1 cellular context compared by ENCODE assay signal in the genomic region with DNA sequence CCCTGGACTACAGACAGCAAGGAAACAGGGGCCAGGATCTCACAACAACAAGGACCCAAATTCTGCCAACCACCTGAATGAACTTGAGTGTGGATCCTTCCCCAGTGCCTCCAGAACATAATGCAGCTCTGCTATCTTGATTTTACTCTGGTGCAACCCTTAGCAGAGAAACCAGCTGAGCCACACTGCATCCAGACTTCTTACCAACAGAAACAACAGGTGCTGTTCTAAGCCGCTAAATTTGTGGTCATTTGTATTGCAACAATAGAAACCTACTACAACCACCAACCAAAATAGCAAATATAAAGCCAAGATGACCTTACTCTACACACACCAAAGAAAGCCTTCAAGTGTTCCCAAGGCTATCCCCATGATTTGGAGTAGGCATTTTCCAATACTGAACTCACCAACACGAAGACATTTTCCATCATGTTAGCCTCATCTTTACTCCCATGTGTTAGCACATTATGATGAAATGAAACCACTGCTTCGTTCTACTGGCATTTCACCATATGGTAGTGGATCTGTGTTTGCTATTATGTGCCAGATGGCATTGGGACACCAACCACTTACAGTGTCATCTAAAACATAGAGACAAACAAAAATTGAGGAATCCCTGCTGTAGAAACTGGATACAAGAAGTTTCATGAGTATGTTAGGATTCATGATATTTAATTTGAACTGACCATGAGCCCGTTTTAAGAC.
TF ChIP-seq lines count a peak whose summit lies in the region.

No MANE protein-coding gene starts in this region.

TF ChIP-seq in GM23338, 12 proteins besides CTCF, POLR2A, EP300 and RAD21 (continued from another document):
- TF ChIP-seq, protein P1, sequence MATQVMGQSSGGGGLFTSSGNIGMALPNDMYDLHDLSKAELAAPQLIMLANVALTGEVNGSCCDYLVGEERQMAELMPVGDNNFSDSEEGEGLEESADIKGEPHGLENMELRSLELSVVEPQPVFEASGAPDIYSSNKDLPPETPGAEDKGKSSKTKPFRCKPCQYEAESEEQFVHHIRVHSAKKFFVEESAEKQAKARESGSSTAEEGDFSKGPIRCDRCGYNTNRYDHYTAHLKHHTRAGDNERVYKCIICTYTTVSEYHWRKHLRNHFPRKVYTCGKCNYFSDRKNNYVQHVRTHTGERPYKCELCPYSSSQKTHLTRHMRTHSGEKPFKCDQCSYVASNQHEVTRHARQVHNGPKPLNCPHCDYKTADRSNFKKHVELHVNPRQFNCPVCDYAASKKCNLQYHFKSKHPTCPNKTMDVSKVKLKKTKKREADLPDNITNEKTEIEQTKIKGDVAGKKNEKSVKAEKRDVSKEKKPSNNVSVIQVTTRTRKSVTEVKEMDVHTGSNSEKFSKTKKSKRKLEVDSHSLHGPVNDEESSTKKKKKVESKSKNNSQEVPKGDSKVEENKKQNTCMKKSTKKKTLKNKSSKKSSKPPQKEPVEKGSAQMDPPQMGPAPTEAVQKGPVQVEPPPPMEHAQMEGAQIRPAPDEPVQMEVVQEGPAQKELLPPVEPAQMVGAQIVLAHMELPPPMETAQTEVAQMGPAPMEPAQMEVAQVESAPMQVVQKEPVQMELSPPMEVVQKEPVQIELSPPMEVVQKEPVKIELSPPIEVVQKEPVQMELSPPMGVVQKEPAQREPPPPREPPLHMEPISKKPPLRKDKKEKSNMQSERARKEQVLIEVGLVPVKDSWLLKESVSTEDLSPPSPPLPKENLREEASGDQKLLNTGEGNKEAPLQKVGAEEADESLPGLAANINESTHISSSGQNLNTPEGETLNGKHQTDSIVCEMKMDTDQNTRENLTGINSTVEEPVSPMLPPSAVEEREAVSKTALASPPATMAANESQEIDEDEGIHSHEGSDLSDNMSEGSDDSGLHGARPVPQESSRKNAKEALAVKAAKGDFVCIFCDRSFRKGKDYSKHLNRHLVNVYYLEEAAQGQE (IDR thresholded peaks at IDR 0.05; ENCODE audit: unreplicated experiment) = no peak
- TF ChIP-seq, protein P2, sequence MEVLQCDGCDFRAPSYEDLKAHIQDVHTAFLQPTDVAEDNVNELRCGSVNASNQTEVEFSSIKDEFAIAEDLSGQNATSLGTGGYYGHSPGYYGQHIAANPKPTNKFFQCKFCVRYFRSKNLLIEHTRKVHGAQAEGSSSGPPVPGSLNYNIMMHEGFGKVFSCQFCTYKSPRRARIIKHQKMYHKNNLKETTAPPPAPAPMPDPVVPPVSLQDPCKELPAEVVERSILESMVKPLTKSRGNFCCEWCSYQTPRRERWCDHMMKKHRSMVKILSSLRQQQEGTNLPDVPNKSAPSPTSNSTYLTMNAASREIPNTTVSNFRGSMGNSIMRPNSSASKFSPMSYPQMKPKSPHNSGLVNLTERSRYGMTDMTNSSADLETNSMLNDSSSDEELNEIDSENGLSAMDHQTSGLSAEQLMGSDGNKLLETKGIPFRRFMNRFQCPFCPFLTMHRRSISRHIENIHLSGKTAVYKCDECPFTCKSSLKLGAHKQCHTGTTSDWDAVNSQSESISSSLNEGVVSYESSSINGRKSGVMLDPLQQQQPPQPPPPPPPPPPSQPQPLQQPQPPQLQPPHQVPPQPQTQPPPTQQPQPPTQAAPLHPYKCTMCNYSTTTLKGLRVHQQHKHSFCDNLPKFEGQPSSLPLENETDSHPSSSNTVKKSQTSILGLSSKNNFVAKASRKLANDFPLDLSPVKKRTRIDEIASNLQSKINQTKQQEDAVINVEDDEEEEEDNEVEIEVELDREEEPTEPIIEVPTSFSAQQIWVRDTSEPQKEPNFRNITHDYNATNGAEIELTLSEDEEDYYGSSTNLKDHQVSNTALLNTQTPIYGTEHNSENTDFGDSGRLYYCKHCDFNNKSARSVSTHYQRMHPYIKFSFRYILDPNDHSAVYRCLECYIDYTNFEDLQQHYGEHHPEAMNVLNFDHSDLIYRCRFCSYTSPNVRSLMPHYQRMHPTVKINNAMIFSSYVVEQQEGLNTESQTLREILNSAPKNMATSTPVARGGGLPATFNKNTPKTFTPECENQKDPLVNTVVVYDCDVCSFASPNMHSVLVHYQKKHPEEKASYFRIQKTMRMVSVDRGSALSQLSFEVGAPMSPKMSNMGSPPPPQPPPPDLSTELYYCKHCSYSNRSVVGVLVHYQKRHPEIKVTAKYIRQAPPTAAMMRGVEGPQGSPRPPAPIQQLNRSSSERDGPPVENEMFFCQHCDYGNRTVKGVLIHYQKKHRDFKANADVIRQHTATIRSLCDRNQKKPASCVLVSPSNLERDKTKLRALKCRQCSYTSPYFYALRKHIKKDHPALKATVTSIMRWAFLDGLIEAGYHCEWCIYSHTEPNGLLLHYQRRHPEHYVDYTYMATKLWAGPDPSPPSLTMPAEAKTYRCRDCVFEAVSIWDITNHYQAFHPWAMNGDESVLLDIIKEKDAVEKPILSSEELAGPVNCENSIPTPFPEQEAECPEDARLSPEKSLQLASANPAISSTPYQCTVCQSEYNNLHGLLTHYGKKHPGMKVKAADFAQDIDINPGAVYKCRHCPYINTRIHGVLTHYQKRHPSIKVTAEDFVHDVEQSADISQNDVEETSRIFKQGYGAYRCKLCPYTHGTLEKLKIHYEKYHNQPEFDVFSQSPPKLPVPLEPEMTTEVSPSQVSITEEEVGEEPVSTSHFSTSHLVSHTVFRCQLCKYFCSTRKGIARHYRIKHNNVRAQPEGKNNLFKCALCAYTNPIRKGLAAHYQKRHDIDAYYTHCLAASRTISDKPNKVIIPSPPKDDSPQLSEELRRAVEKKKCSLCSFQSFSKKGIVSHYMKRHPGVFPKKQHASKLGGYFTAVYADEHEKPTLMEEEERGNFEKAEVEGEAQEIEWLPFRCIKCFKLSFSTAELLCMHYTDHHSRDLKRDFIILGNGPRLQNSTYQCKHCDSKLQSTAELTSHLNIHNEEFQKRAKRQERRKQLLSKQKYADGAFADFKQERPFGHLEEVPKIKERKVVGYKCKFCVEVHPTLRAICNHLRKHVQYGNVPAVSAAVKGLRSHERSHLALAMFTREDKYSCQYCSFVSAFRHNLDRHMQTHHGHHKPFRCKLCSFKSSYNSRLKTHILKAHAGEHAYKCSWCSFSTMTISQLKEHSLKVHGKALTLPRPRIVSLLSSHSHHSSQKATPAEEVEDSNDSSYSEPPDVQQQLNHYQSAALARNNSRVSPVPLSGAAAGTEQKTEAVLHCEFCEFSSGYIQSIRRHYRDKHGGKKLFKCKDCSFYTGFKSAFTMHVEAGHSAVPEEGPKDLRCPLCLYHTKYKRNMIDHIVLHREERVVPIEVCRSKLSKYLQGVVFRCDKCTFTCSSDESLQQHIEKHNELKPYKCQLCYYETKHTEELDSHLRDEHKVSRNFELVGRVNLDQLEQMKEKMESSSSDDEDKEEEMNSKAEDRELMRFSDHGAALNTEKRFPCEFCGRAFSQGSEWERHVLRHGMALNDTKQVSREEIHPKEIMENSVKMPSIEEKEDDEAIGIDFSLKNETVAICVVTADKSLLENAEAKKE (CRISPR knock-in tag; IDR thresholded peaks at IDR 0.05) = no peak
TF ChIP-seq in GM23338: peak in this region for 0.
